Comparison of ENCODE assay signal across 21 cellular contexts in the genomic region with DNA sequence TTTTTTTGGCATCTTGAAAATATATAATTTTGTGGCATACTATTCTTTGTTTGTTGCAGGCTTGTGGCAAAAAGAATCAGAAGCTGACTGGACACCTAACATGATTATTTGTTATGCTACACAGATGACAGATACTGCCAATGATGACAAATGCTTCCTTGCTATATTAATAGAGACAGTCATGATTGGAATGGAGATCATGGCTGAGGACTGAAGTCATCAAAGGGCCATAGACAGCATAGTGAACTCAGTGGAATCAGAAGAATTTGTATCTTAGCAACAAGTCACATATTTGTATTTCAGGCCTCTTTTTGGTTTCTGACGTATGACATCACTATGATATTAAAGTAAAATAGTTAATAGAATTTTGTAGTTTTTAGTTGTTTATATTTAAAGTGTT.
A peak's percentile ranks its signal among the peaks of the same experiment; 100 is the strongest.
DNase-seq lines count a peak whose midpoint lies in the region; ATAC-seq and TF ChIP-seq lines count a peak whose summit lies in the region.
"Had no signal": no experiment of that assay in that cellular context is flagged by ENCODE, and none has a peak within 500 bp of the region (broad histone marks: within the 10 kb centered on the region; RNA-seq: fewer than 3 reads in every experiment).

No MANE protein-coding gene starts in this region.

- H3K4me2 ChIP-seq in trophoblast cell (ENCODE audit: low read length) (no peak overlapping the region), osteoblast (ENCODE audit: insufficient read depth, low read length) (no peak overlapping the region)

- H4K8ac ChIP-seq in trophoblast cell (ENCODE audit: low read depth, low read length): no peak overlapping the region

- H3K9me3 Mint-ChIP-seq in stimulated activated naive B cell treated with anti-CD40 and anti-IgM and Interleukin-4, amounts not matched to agents 10 μg/mL and 1 μg/mL and 100 μg/mL, for 72 hours: peaks cover 3 to 5% of the 10 kb centered on the region in 2 donors
- H3K9me3 Mint-ChIP-seq in activated naive CD4-positive, alpha-beta T cell treated with anti-CD3 and anti-CD28 coated beads for 36 hours: peaks cover 4% of the 10 kb centered on the region
- H3K9me3 Mint-ChIP-seq: H9 had no signal

- peak; percentile 69 for ATAC-seq in RWPE2 (ENCODE audit: low read depth)
- no peak for ATAC-seq in stimulated activated naive B cell treated with anti-CD40 and anti-IgM and Interleukin-4, amounts not matched to agents 10 μg/mL and 1 μg/mL and 100 μg/mL, for 72 hours (replicated peaks)

- H3K18ac ChIP-seq in trophoblast cell (ENCODE audit: low read length): no peak overlapping the region

- no peak overlapping the region for H2BK120ac ChIP-seq in trophoblast cell (ENCODE audit: insufficient read depth, low read length, poor library complexity)

- no peaks in the 10 kb centered on the region for H3K4me1 Mint-ChIP-seq in stimulated activated naive B cell treated with anti-CD40 and anti-IgM and Interleukin-4, amounts not matched to agents 10 μg/mL and 1 μg/mL and 100 μg/mL, for 72 hours
- no peaks in the 10 kb centered on the region for H3K4me1 Mint-ChIP-seq in activated naive CD4-positive, alpha-beta T cell treated with anti-CD3 and anti-CD28 coated beads for 36 hours (ENCODE audit: low read depth)
- H3K4me1 Mint-ChIP-seq: CD14-positive monocyte, H9 had no signal

- DNase-seq in NCI-H1417 (lab: John Stamatoyannopoulos, UW) (peak in 2 of 3 experiments; percentile 7 to 57), NCI-H1417 treated with DMSO at 0.1 percent for 48 hours (lab: John Stamatoyannopoulos, UW) (no peak), RWPE2 (ENCODE audit: low spot score) (no peak), fibroblast of the conjunctiva (ENCODE audit: low read depth) (peak; percentile 3), trophoblast cell (peak; percentile 57 to 80), osteoblast (ENCODE audit: insufficient read length, low spot score, missing footprints) (no peak)
- no peak for DNase-seq in stimulated activated naive B cell treated with anti-CD40 and anti-IgM and Interleukin-4, amounts not matched to agents 10 μg/mL and 1 μg/mL and 100 μg/mL, for 72 hours
- no peak for DNase-seq in activated naive CD4-positive, alpha-beta T cell treated with anti-CD3 and anti-CD28 coated beads for 36 hours
- DNase-seq: GDM1; H9; IMR-90; NCI-H1048; NCI-H146; NCI-H2029 treated with DMSO at 0.1 percent for 48 hours; NCI-H2171; NCI-H526; NK-92 treated with Interleukin-12 subunit alpha and Interleukin-12 subunit beta, amount 100 ng/mL, for 24 hours; OCI-M1 had no signal

- no peak overlapping the region for H3K27ac Mint-ChIP-seq in stimulated activated naive B cell treated with anti-CD40 and anti-IgM and Interleukin-4, amounts not matched to agents 10 μg/mL and 1 μg/mL and 100 μg/mL, for 72 hours
- no peak overlapping the region for H3K27ac Mint-ChIP-seq in activated naive CD4-positive, alpha-beta T cell treated with anti-CD3 and anti-CD28 coated beads for 36 hours
- H3K27ac Mint-ChIP-seq: CD14-positive monocyte, H9 had no signal

- no peak overlapping the region for H3K9ac ChIP-seq in trophoblast cell (ENCODE audit: low read length)

- no peaks in the 10 kb centered on the region for H3K36me3 Mint-ChIP-seq in stimulated activated naive B cell treated with anti-CD40 and anti-IgM and Interleukin-4, amounts not matched to agents 10 μg/mL and 1 μg/mL and 100 μg/mL, for 72 hours
- no peaks in the 10 kb centered on the region for H3K36me3 Mint-ChIP-seq in activated naive CD4-positive, alpha-beta T cell treated with anti-CD3 and anti-CD28 coated beads for 36 hours (ENCODE audit: low read depth)
- H3K36me3 Mint-ChIP-seq: CD14-positive monocyte had no signal

- H4K91ac ChIP-seq in trophoblast cell (ENCODE audit: low read depth, low read length): no peak overlapping the region

- H3K4me3 Mint-ChIP-seq in stimulated activated naive B cell treated with anti-CD40 and anti-IgM and Interleukin-4, amounts not matched to agents 10 μg/mL and 1 μg/mL and 100 μg/mL, for 72 hours: no peak overlapping the region
- no peak overlapping the region for H3K4me3 Mint-ChIP-seq in activated naive CD4-positive, alpha-beta T cell treated with anti-CD3 and anti-CD28 coated beads for 36 hours
- H3K4me3 Mint-ChIP-seq: CD14-positive monocyte, H9 had no signal

- H3K9me3 ChIP-seq in RWPE2 (ENCODE audit: severe bottlenecking) (no peaks in the 10 kb centered on the region), trophoblast cell (ENCODE audit: insufficient read depth, low read depth, low read length) (no peaks in the 10 kb centered on the region), osteoblast (ENCODE audit: low read depth, low read length) (no peaks in the 10 kb centered on the region)

- CTCF ChIA-PET in activated naive CD4-positive, alpha-beta T cell treated with anti-CD3 and anti-CD28 coated beads for 36 hours (lab: Charles Lee): no interaction called here

- no CpG with 5 or more reads among the region's 1 CpG for WGBS in trophoblast cell (ENCODE audit: extremely low coverage, insufficient coverage, insufficient read length)

- intact Hi-C loops in activated naive CD4-positive, alpha-beta T cell treated with anti-CD3 and anti-CD28 coated beads for 36 hours (cut with micrococcal nuclease): no loop called here

- no peaks in the 10 kb centered on the region for H3K79me2 ChIP-seq in trophoblast cell (ENCODE audit: control insufficient read depth, insufficient read depth, low read length, poor library complexity)
- no peaks in the 10 kb centered on the region for H3K79me2 ChIP-seq in osteoblast (ENCODE audit: insufficient read depth, low read length)

- H3K23ac ChIP-seq in trophoblast cell (ENCODE audit: low read length): no peak overlapping the region

- H3K36me3 ChIP-seq in RWPE2 (ENCODE audit: low read depth): no peaks in the 10 kb centered on the region
- H3K36me3 ChIP-seq in trophoblast cell (ENCODE audit: control insufficient read depth in 1 of 2, insufficient read depth in 2 of 2, low read length in 2 of 2): no peaks in the 10 kb centered on the region
- no peaks in the 10 kb centered on the region for H3K36me3 ChIP-seq in osteoblast (ENCODE audit: insufficient read depth, low read length)
- H3K36me3 ChIP-seq: SJSA1 had no signal

- H3K14ac ChIP-seq in trophoblast cell (ENCODE audit: low read length): no peak overlapping the region

- H3K27ac ChIP-seq in RWPE2 (ENCODE audit: poor library complexity, severe bottlenecking) (peak overlapping the region; percentile 37), trophoblast cell (ENCODE audit: low read depth, low read length) (no peak overlapping the region), osteoblast (ENCODE audit: low read depth, low read length) (no peak overlapping the region)
- H3K27ac ChIP-seq: 22Rv1, SJSA1 had no signal

- peaks cover 25% of the 10 kb centered on the region for H3K4me1 ChIP-seq in RWPE2 (ENCODE audit: insufficient read depth, poor library complexity, severe bottlenecking)
- no peaks in the 10 kb centered on the region for H3K4me1 ChIP-seq in trophoblast cell (ENCODE audit: control insufficient read depth in 1 of 2, insufficient read depth in 2 of 2, low read length in 2 of 2)
- no peaks in the 10 kb centered on the region for H3K4me1 ChIP-seq in osteoblast (ENCODE audit: insufficient read depth, low read length)
- H3K4me1 ChIP-seq: SJSA1 had no signal

- H2AK5ac ChIP-seq in trophoblast cell (ENCODE audit: low read length): no peak overlapping the region

- H2AFZ ChIP-seq in trophoblast cell (ENCODE audit: insufficient read depth, low read length, poor library complexity) (no peak overlapping the region), osteoblast (ENCODE audit: low read length) (no peak overlapping the region)

- TF ChIP-seq CTCF in RWPE2 (IDR thresholded peaks at IDR 0.05; ENCODE audit: poor library complexity, severe bottlenecking): no peak
- TF ChIP-seq CTCF in osteoblast (IDR thresholded peaks at IDR 0.05; ENCODE audit: extremely low read depth, low read depth, low read length): no peak

- no peak overlapping the region for H4K12ac ChIP-seq in trophoblast cell (ENCODE audit: low read depth, low read length)

- H3K27me3 ChIP-seq in RWPE2 (ENCODE audit: insufficient read depth, poor library complexity, severe bottlenecking) (no peaks in the 10 kb centered on the region), trophoblast cell (ENCODE audit: insufficient read depth, low read length) (no peaks in the 10 kb centered on the region), osteoblast (ENCODE audit: insufficient read depth, low read length) (no peaks in the 10 kb centered on the region)
- H3K27me3 ChIP-seq: SJSA1 had no signal

- H3K4me3 ChIP-seq in RWPE2 (ENCODE audit: severe bottlenecking): no peak overlapping the region
- no peak overlapping the region for H3K4me3 ChIP-seq in trophoblast cell (ENCODE audit: low read depth, low read length)
- no peak overlapping the region for H3K4me3 ChIP-seq in osteoblast (ENCODE audit: insufficient read depth, low read length)
- H3K4me3 ChIP-seq: SJSA1 had no signal

- no peak overlapping the region for H3K4ac ChIP-seq in trophoblast cell (ENCODE audit: low read depth, low read length)

- H3K27me3 Mint-ChIP-seq in stimulated activated naive B cell treated with anti-CD40 and anti-IgM and Interleukin-4, amounts not matched to agents 10 μg/mL and 1 μg/mL and 100 μg/mL, for 72 hours: no peaks in the 10 kb centered on the region
- no peaks in the 10 kb centered on the region for H3K27me3 Mint-ChIP-seq in activated naive CD4-positive, alpha-beta T cell treated with anti-CD3 and anti-CD28 coated beads for 36 hours (ENCODE audit: low read depth)

- no peaks in the 10 kb centered on the region for H4K20me1 ChIP-seq in osteoblast (ENCODE audit: insufficient read depth, low read length)

- no peaks in the 10 kb centered on the region for H3K79me1 ChIP-seq in trophoblast cell (ENCODE audit: low read length)

- H2BK12ac ChIP-seq in trophoblast cell (ENCODE audit: low read length): no peak overlapping the region

- no peak overlapping the region for H2BK5ac ChIP-seq in trophoblast cell (ENCODE audit: low read depth, low read length, poor library complexity)

Comparison
In these comparisons a context has a peak if more than half of its experiments do, and no peak if none do; other contexts are left out.
1. DNase-seq: peak in NCI-H1417 (2 of 3), fibroblast of the conjunctiva (single experiment) and trophoblast cell (2 of 2); none in NCI-H1417 treated with DMSO at 0.1 percent for 48 hours (single experiment), RWPE2 (single experiment), stimulated activated naive B cell treated with anti-CD40 and anti-IgM and Interleukin-4, amounts not matched to agents 10 μg/mL and 1 μg/mL and 100 μg/mL, for 72 hours (single experiment), osteoblast (single experiment) and activated naive CD4-positive, alpha-beta T cell treated with anti-CD3 and anti-CD28 coated beads for 36 hours (single experiment).